10 cellular contexts compared by ENCODE assay signal in the genomic region with DNA sequence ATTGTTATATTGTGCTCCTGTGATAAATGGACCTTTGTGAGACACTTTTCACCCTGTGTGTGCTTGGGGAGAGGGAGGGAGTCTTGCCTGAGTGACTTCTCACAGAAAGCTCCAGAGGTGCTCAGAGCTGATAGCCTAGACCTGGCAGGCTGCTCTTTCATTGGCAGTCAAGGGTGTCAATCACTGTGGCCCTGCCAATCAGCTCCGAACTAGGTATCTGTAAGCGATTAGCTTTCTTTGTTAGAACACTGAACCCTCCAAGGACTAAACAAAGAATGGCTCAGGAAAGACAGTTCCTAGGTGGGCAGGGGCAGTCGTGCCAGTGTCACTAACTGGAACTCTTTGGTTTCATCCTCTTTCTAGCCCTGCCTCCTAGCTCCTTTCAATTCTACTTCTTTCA. TPM values are rescaled to one million over a fixed set of nuclear protein-coding genes. Genes with fewer than 3 reads are reported as not detected.
DNase-seq lines count a peak whose midpoint lies in the region; ATAC-seq and TF ChIP-seq lines count a peak whose summit lies in the region.
"Had no signal": no experiment of that assay in that cellular context is flagged by ENCODE, and none has a peak within 500 bp of the region (broad histone marks: within the 10 kb centered on the region; RNA-seq: fewer than 3 reads in every experiment).

No MANE protein-coding gene starts in this region.

- TF ChIP-seq CTCF in nephron progenitor cell (IDR thresholded peaks at IDR 0.05), result no peak
- no peak for TF ChIP-seq CTCF in spleen (IDR thresholded peaks at IDR 0.05 in 8 of 11, conservative IDR thresholded peaks at IDR 0.05 in 3 of 11)

- no peak overlapping the region for H3K4me3 ChIP-seq in spleen
- H3K4me3 ChIP-seq: thoracic aorta had no signal

- H3K4me3 Mint-ChIP-seq in nephron progenitor cell, result no peak overlapping the region

- H3K4me1 ChIP-seq in spleen, result peaks cover 0 to 22% (median 3%) of the 10 kb centered on the region in 6 donors

- H3K9me3 ChIP-seq in spleen, result no peaks in the 10 kb centered on the region
- H3K9me3 ChIP-seq: thoracic aorta had no signal

- no peak overlapping the region for H3K27ac Mint-ChIP-seq in nephron progenitor cell

- H3K27ac ChIP-seq in spleen, result no peak overlapping the region
- H3K27ac ChIP-seq: thoracic aorta had no signal

- DNase-seq in NCI-H1092 (lab: John Stamatoyannopoulos, UW), result peak; percentile 8
- DNase-seq in NCI-H1092 treated with DMSO at 0.1 percent for 48 hours (lab: John Stamatoyannopoulos, UW), result no peak
- DNase-seq in NAMALWA (ENCODE audit: low spot score), result peak; percentile 62
- peak; percentile 68 for DNase-seq in ecto neural progenitor cell (ENCODE audit: low spot score)
- peak; percentile 45 for DNase-seq in nephron progenitor cell
- no peak for DNase-seq in OCI-M2 (lab: John Stamatoyannopoulos, UW; ENCODE audit: unreplicated experiment)
- no peak for DNase-seq in spleen

- WGBS in spleen, 5 donors, result 37 to 65% (median 53%) methylated on average over 3 of the region's 3 CpGs

- H3K9me3 Mint-ChIP-seq in nephron progenitor cell, result peaks cover 20% of the 10 kb centered on the region

- H3K36me3 Mint-ChIP-seq in nephron progenitor cell (ENCODE audit: low read depth), result no peaks in the 10 kb centered on the region

- intact Hi-C loops in spleen (cut with DNase I; ENCODE audit: low total_unique reads), result no loop called here

- peaks cover 0 to 59% (median 26%) of the 10 kb centered on the region in 7 donors for H3K27me3 ChIP-seq in spleen (replicated peaks in 1 of 7)

- peaks cover 18% of the 10 kb centered on the region for H3K27me3 Mint-ChIP-seq in nephron progenitor cell (ENCODE audit: low read depth, poor library complexity)

- ATAC-seq in GM21381 (IDR thresholded peaks at IDR 0.05; ENCODE audit: unreplicated experiment), result no peak
- ATAC-seq: sciatic nerve had no signal

- no peaks in the 10 kb centered on the region for H3K36me3 ChIP-seq in spleen
- H3K36me3 ChIP-seq: thoracic aorta had no signal

- H3K4me1 Mint-ChIP-seq in nephron progenitor cell, result no peaks in the 10 kb centered on the region

- TF ChIP-seq POLR2A in spleen (IDR thresholded peaks at IDR 0.05), result no peak

RNA-seq across cellular contexts. Expression of gene NALF2, which starts 2.7 kb away (rescaled TPM):
- 1 to 10 TPM in 2 of 7 donors, under 1 TPM in 4, not detected in 1; 0.07 to 3.7 (median 0.46) TPM for total RNA-seq in spleen
- polyA plus RNA-seq in spleen, result under 1 TPM in 2 of 3 donors, not detected in 1; 0.03 to 0.06 TPM
- total RNA-seq: sciatic nerve, thoracic aorta had no signal

Comparison
In these comparisons a context has a peak if more than half of its experiments do, and no peak if none do; other contexts are left out.
1. DNase-seq: peak in NCI-H1092 (single experiment), NAMALWA (single experiment), ecto neural progenitor cell (single experiment) and nephron progenitor cell (single experiment); none in NCI-H1092 treated with DMSO at 0.1 percent for 48 hours (single experiment), OCI-M2 (single experiment) and spleen (single experiment).